In the genomic region with DNA sequence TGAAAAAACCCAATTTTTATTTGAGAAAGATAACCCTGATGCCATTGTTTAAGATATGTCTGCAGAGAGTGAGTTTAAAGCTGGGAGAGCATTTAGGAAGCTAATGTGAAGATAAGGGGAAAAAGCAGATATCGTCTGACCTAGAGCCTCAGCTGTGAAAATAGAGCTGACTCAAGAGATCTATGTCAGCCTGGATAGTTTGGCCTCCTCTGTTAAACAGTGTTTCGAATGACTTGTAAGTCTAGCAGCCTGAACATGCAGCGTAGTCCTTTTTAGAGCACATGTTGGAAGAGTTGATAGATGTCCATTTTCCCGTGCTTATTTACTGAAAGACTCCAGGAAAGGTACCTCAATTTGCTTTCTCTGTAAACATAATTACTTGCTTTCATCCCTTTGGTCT, we compare ENCODE assay signal across 24 cellular contexts. TPM values are rescaled to one million over a fixed set of nuclear protein-coding genes. Genes with fewer than 3 reads are reported as not detected.
DNase-seq lines count a peak whose midpoint lies in the region; ATAC-seq and TF ChIP-seq lines count a peak whose summit lies in the region.
"Had no signal": no experiment of that assay in that cellular context is flagged by ENCODE, and none has a peak within 500 bp of the region (broad histone marks: within the 10 kb centered on the region; RNA-seq: fewer than 3 reads in every experiment).

No MANE protein-coding gene starts in this region.

- no peaks in the 10 kb centered on the region; the same call in 1 of the 2 replicates for H3F3A ChIP-seq in PC-9 (ENCODE audit: insufficient read depth, low read depth)

- no peaks in the 10 kb centered on the region for H3K9me2 ChIP-seq in PC-9 (ENCODE audit: insufficient read depth)

- no peak overlapping the region for H3K4me3 ChIP-seq in brain microvascular endothelial cell (ENCODE audit: low read depth, low read length)
- H3K4me3 ChIP-seq in PC-9: no peak overlapping the region
- H3K4me3 ChIP-seq: left ventricle myocardium inferior, right lobe of liver, transverse colon had no signal

- no peaks in the 10 kb centered on the region for H3K36me3 Mint-ChIP-seq in activated T-helper 17 cell treated with anti-CD3 and anti-CD28 coated beads, Interleukin-2, amount 50 U/mL, for 72 hours (ENCODE audit: low read depth)
- H3K36me3 Mint-ChIP-seq: CD4-positive, alpha-beta memory T cell had no signal

- no peak overlapping the region for H3K4me2 ChIP-seq in PC-9

- CTCF ChIA-PET in PC-9 (lab: Charles Lee): no interaction called here

- TF ChIP-seq CTCF in brain microvascular endothelial cell (IDR thresholded peaks at IDR 0.05; ENCODE audit: low read depth, low read length, missing control alignments): no peak
- TF ChIP-seq CTCF in PC-9 (conservative IDR thresholded peaks at IDR 0.05): no peak

- H3K4me3 Mint-ChIP-seq in activated T-helper 17 cell treated with anti-CD3 and anti-CD28 coated beads, Interleukin-2, amount 50 U/mL, for 72 hours: no peak overlapping the region
- H3K4me3 Mint-ChIP-seq: activated CD8-positive, alpha-beta T cell treated with anti-CD3 and anti-CD28 coated beads for 36 hours; CD4-positive, alpha-beta memory T cell; dendritic cell treated with granulocyte-macrophage colony-stimulating factor and Interleukin-4, amounts not matched to agents 40 ng/mL and 50 ng/mL, for 4 days had no signal

- H3K36me3 ChIP-seq in brain microvascular endothelial cell (replicated peaks) (no peaks in the 10 kb centered on the region), PC-9 (ENCODE audit: low read depth) (no peaks in the 10 kb centered on the region)
- H3K36me3 ChIP-seq: left ventricle myocardium inferior, right lobe of liver, transverse colon had no signal

- BruUV-seq in PC-9 (replicated peaks; lab: Mats Ljungman, UMichigan): no TSS peak

- no peaks in the 10 kb centered on the region for H3K27me3 Mint-ChIP-seq in activated T-helper 17 cell treated with anti-CD3 and anti-CD28 coated beads, Interleukin-2, amount 50 U/mL, for 72 hours
- H3K27me3 Mint-ChIP-seq: activated CD8-positive, alpha-beta T cell treated with anti-CD3 and anti-CD28 coated beads for 36 hours; CD4-positive, alpha-beta memory T cell; dendritic cell treated with granulocyte-macrophage colony-stimulating factor and Interleukin-4, amounts not matched to agents 40 ng/mL and 50 ng/mL, for 4 days had no signal

- intact Hi-C loops in PC-9 (cut with micrococcal nuclease; ENCODE audit: unreplicated experiment): no loop called here

- ATAC-seq in activated T-helper 17 cell treated with anti-CD3 and anti-CD28 coated beads, Interleukin-2, amount 50 U/mL, for 72 hours (replicated peaks): no peak
- ATAC-seq: activated CD8-positive, alpha-beta T cell treated with anti-CD3 and anti-CD28 coated beads for 36 hours had no signal

- H4K20me1 ChIP-seq in PC-9 (ENCODE audit: insufficient read depth): no peaks in the 10 kb centered on the region

- no peak overlapping the region for H3K27ac Mint-ChIP-seq in activated T-helper 17 cell treated with anti-CD3 and anti-CD28 coated beads, Interleukin-2, amount 50 U/mL, for 72 hours
- H3K27ac Mint-ChIP-seq: activated CD8-positive, alpha-beta T cell treated with anti-CD3 and anti-CD28 coated beads for 36 hours; CD4-positive, alpha-beta memory T cell; dendritic cell treated with granulocyte-macrophage colony-stimulating factor and Interleukin-4, amounts not matched to agents 40 ng/mL and 50 ng/mL, for 4 days had no signal

- H3K27me3 ChIP-seq in brain microvascular endothelial cell (replicated peaks) (no peaks in the 10 kb centered on the region), PC-9 (ENCODE audit: insufficient read depth, low read depth) (no peaks in the 10 kb centered on the region)
- H3K27me3 ChIP-seq: right lobe of liver, transverse colon had no signal

- peaks cover 4% of the 10 kb centered on the region; the same call in 1 of the 2 replicates for H3K79me2 ChIP-seq in PC-9 (ENCODE audit: low read depth)

- in situ Hi-C loops in brain microvascular endothelial cell (cut with HindIII; ENCODE audit: low pct_ligation_motif_present, low sequenced_read_pairs): no loop called here

- POLR2A ChIA-PET in PC-9 (lab: Charles Lee; ENCODE audit: unreplicated experiment): no interaction called here

- no peaks in the 10 kb centered on the region for H3K9me3 ChIP-seq in PC-9 (ENCODE audit: insufficient read depth, low read depth)
- H3K9me3 ChIP-seq: left ventricle myocardium inferior, right lobe of liver, transverse colon had no signal

- H3K4me1 Mint-ChIP-seq in activated T-helper 17 cell treated with anti-CD3 and anti-CD28 coated beads, Interleukin-2, amount 50 U/mL, for 72 hours: peaks cover 4% of the 10 kb centered on the region

- no peak overlapping the region for H2AFZ ChIP-seq in PC-9

- H3K9me3 Mint-ChIP-seq in activated T-helper 17 cell treated with anti-CD3 and anti-CD28 coated beads, Interleukin-2, amount 50 U/mL, for 72 hours: no peaks in the 10 kb centered on the region
- H3K9me3 Mint-ChIP-seq: activated CD8-positive, alpha-beta T cell treated with anti-CD3 and anti-CD28 coated beads for 36 hours; CD4-positive, alpha-beta memory T cell; dendritic cell treated with granulocyte-macrophage colony-stimulating factor and Interleukin-4, amounts not matched to agents 40 ng/mL and 50 ng/mL, for 4 days had no signal

- DNase-seq in NCI-H226 (peak; percentile 56), brain microvascular endothelial cell (peak; percentile 50), iris pigment epithelial cell (ENCODE audit: low read depth) (peak; percentile 79), pons (ENCODE audit: low spot score) (peak; percentile 66), HK-2 (ENCODE audit: unreplicated experiment) (no peak), PC-9 (no peak), SKM-1 treated with dmso at 0.1 percent for 144 hours (lab: John Stamatoyannopoulos, UW; ENCODE audit: unreplicated experiment) (no peak)
- DNase-seq: activated CD8-positive, alpha-beta T cell treated with anti-CD3 and anti-CD28 coated beads for 36 hours; activated naive CD4-positive, alpha-beta T cell treated with anti-CD3 and anti-CD28 coated beads, Interleukin-2, amount 50 U/mL, for 16 hours; activated T-cell treated with anti-CD3 and anti-CD28 coated beads, Interleukin-2, amount 50 U/mL, for 1 hour; CD4-positive, alpha-beta memory T cell; DND-41; KG1; left ventricle myocardium inferior; MV-4-11; NCI-H1930; occipital lobe; right lobe of liver; stimulated activated naive CD4-positive, alpha-beta T cell; transverse colon had no signal

- H3K4me1 ChIP-seq in PC-9 (replicated peaks; ENCODE audit: insufficient read depth): no peaks in the 10 kb centered on the region
- H3K4me1 ChIP-seq: left ventricle myocardium inferior, right lobe of liver, transverse colon had no signal

- no peak overlapping the region for H3K27ac ChIP-seq in brain microvascular endothelial cell
- H3K27ac ChIP-seq in PC-9: no peak overlapping the region
- H3K27ac ChIP-seq: epithelial cell of prostate, left ventricle myocardium inferior, right lobe of liver, transverse colon, VCaP had no signal

RNA-seq across cellular contexts. Expression of gene ALCAM, which starts 48.1 kb away (rescaled TPM):
- total RNA-seq in PC-9 (2021): 110 and 132 TPM in 2 replicates
- total RNA-seq in activated T-helper 17 cell treated with anti-CD3 and anti-CD28 coated beads, Interleukin-2, amount 50 U/mL, for 72 hours: 10 to 100 TPM in 1 of 2 donors, 1 to 10 TPM in 1; 8.2 to 11.9 TPM

Comparison
In these comparisons a context has a peak if more than half of its experiments do, and no peak if none do; other contexts are left out.
1. DNase-seq: peak in NCI-H226 (single experiment), brain microvascular endothelial cell (single experiment), iris pigment epithelial cell (single experiment) and pons (single experiment); none in HK-2 (single experiment), PC-9 (0 of 2) and SKM-1 treated with dmso at 0.1 percent for 144 hours (single experiment).